Comparison of ENCODE assay signal across 8 cellular contexts in genomic region chr5:136769900-136770684, GRCh38.
DNase-seq lines count a peak whose midpoint lies in the region; ATAC-seq and TF ChIP-seq lines count a peak whose summit lies in the region.

No MANE protein-coding gene starts in this region.

- no peak overlapping the region for H3K9ac ChIP-seq in NT2/D1 (ENCODE audit: insufficient read length, low read depth)

- H3K4me3 ChIP-seq in NT2/D1 (ENCODE audit: insufficient read length, low read depth): no peak overlapping the region
- H3K4me3 ChIP-seq in astrocyte of the spinal cord (ENCODE audit: low read depth, low read length): no peak overlapping the region

- peak; percentile 83 for TF ChIP-seq CTCF in astrocyte of the spinal cord (IDR thresholded peaks at IDR 0.05; ENCODE audit: low read depth, low read length)

- no peaks in the 10 kb centered on the region for H3K36me3 ChIP-seq in NT2/D1 (ENCODE audit: insufficient read depth, insufficient read length, low read length)

- no peaks in the 10 kb centered on the region for H3K4me1 ChIP-seq in NT2/D1 (ENCODE audit: insufficient read depth, insufficient read length)

- peak; percentile 82 for ATAC-seq in GM21381 (IDR thresholded peaks at IDR 0.05; ENCODE audit: unreplicated experiment)

- no peaks in the 10 kb centered on the region for H3K27me3 ChIP-seq in NT2/D1 (ENCODE audit: insufficient read depth, insufficient read length)

- H3K9me3 ChIP-seq in NT2/D1 (ENCODE audit: insufficient read depth, low read length): no peaks in the 10 kb centered on the region

- in situ Hi-C loops in astrocyte of the spinal cord (cut with HindIII; ENCODE audit: low sequenced_read_pairs): no loop called here

- DNase-seq in NK-92 treated with Interleukin-12 subunit alpha and Interleukin-12 subunit beta, amount 100 ng/mL, for 24 hours (lab: John Stamatoyannopoulos, UW): peak; percentile 47
- no peak for DNase-seq in NK-92 (lab: John Stamatoyannopoulos, UW; ENCODE audit: unreplicated experiment)
- peak; percentile 70 for DNase-seq in HPDE6-E6E7 (ENCODE audit: extremely low spot score)
- DNase-seq in NT2/D1 (ENCODE audit: low read depth, low spot score): peak; percentile 68
- peak; percentile 59 for DNase-seq in astrocyte of the spinal cord (ENCODE audit: low read depth, low spot score)
- DNase-seq in iPS DF 19.7 (ENCODE audit: low read depth, low spot score): peak; percentile 71
- DNase-seq in stimulated activated CD4-positive, alpha-beta T cell treated with anti-CD3 and anti-CD28 coated beads, Interleukin-15, amount 100 ng/mL, for 24 hours: peak; percentile 44
